In genomic region chr12:71139153-71139735, GRCh38 we compare ENCODE assay signal across 2 cellular contexts.
A peak's percentile ranks its signal among the peaks of the same experiment; 100 is the strongest.
TF ChIP-seq lines count a peak whose summit lies in the region.

No MANE protein-coding gene starts in this region.

TF ChIP-seq in GM23338, 12 proteins besides CTCF, POLR2A, EP300 and RAD21 (continued from another document):
- TF ChIP-seq STAT1 (IDR thresholded peaks at IDR 0.05; ENCODE audit: unreplicated experiment): no peak
- TF ChIP-seq CREB1 (CRISPR knock-in tag; IDR thresholded peaks at IDR 0.05; ENCODE audit: low read depth): no peak
- TF ChIP-seq, protein P1, sequence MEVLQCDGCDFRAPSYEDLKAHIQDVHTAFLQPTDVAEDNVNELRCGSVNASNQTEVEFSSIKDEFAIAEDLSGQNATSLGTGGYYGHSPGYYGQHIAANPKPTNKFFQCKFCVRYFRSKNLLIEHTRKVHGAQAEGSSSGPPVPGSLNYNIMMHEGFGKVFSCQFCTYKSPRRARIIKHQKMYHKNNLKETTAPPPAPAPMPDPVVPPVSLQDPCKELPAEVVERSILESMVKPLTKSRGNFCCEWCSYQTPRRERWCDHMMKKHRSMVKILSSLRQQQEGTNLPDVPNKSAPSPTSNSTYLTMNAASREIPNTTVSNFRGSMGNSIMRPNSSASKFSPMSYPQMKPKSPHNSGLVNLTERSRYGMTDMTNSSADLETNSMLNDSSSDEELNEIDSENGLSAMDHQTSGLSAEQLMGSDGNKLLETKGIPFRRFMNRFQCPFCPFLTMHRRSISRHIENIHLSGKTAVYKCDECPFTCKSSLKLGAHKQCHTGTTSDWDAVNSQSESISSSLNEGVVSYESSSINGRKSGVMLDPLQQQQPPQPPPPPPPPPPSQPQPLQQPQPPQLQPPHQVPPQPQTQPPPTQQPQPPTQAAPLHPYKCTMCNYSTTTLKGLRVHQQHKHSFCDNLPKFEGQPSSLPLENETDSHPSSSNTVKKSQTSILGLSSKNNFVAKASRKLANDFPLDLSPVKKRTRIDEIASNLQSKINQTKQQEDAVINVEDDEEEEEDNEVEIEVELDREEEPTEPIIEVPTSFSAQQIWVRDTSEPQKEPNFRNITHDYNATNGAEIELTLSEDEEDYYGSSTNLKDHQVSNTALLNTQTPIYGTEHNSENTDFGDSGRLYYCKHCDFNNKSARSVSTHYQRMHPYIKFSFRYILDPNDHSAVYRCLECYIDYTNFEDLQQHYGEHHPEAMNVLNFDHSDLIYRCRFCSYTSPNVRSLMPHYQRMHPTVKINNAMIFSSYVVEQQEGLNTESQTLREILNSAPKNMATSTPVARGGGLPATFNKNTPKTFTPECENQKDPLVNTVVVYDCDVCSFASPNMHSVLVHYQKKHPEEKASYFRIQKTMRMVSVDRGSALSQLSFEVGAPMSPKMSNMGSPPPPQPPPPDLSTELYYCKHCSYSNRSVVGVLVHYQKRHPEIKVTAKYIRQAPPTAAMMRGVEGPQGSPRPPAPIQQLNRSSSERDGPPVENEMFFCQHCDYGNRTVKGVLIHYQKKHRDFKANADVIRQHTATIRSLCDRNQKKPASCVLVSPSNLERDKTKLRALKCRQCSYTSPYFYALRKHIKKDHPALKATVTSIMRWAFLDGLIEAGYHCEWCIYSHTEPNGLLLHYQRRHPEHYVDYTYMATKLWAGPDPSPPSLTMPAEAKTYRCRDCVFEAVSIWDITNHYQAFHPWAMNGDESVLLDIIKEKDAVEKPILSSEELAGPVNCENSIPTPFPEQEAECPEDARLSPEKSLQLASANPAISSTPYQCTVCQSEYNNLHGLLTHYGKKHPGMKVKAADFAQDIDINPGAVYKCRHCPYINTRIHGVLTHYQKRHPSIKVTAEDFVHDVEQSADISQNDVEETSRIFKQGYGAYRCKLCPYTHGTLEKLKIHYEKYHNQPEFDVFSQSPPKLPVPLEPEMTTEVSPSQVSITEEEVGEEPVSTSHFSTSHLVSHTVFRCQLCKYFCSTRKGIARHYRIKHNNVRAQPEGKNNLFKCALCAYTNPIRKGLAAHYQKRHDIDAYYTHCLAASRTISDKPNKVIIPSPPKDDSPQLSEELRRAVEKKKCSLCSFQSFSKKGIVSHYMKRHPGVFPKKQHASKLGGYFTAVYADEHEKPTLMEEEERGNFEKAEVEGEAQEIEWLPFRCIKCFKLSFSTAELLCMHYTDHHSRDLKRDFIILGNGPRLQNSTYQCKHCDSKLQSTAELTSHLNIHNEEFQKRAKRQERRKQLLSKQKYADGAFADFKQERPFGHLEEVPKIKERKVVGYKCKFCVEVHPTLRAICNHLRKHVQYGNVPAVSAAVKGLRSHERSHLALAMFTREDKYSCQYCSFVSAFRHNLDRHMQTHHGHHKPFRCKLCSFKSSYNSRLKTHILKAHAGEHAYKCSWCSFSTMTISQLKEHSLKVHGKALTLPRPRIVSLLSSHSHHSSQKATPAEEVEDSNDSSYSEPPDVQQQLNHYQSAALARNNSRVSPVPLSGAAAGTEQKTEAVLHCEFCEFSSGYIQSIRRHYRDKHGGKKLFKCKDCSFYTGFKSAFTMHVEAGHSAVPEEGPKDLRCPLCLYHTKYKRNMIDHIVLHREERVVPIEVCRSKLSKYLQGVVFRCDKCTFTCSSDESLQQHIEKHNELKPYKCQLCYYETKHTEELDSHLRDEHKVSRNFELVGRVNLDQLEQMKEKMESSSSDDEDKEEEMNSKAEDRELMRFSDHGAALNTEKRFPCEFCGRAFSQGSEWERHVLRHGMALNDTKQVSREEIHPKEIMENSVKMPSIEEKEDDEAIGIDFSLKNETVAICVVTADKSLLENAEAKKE (CRISPR knock-in tag; IDR thresholded peaks at IDR 0.05): no peak
- no peak for TF ChIP-seq POLR2AphosphoS5 (IDR thresholded peaks at IDR 0.05; ENCODE audit: low read depth)
- no peak for TF ChIP-seq REST (IDR thresholded peaks at IDR 0.05; ENCODE audit: unreplicated experiment)
TF ChIP-seq in GM23338: peak in this region for 0.

TF ChIP-seq in liver, 16 proteins besides CTCF, POLR2A, EP300 and RAD21 (continued from another document):
- TF ChIP-seq REST (IDR thresholded peaks at IDR 0.05) (peak; percentile 24), ATF3 (IDR thresholded peaks at IDR 0.05) (no peak), JUND (IDR thresholded peaks at IDR 0.05) (no peak), FOXA2 (IDR thresholded peaks at IDR 0.05) (peak; percentile 30), HNF4G (IDR thresholded peaks at IDR 0.05) (no peak), RXRA (IDR thresholded peaks at IDR 0.05) (peak; percentile 19 to 56), SP1 (IDR thresholded peaks at IDR 0.05) (peak; percentile 27)
